8 cellular contexts compared by ENCODE assay signal in the genomic region with DNA sequence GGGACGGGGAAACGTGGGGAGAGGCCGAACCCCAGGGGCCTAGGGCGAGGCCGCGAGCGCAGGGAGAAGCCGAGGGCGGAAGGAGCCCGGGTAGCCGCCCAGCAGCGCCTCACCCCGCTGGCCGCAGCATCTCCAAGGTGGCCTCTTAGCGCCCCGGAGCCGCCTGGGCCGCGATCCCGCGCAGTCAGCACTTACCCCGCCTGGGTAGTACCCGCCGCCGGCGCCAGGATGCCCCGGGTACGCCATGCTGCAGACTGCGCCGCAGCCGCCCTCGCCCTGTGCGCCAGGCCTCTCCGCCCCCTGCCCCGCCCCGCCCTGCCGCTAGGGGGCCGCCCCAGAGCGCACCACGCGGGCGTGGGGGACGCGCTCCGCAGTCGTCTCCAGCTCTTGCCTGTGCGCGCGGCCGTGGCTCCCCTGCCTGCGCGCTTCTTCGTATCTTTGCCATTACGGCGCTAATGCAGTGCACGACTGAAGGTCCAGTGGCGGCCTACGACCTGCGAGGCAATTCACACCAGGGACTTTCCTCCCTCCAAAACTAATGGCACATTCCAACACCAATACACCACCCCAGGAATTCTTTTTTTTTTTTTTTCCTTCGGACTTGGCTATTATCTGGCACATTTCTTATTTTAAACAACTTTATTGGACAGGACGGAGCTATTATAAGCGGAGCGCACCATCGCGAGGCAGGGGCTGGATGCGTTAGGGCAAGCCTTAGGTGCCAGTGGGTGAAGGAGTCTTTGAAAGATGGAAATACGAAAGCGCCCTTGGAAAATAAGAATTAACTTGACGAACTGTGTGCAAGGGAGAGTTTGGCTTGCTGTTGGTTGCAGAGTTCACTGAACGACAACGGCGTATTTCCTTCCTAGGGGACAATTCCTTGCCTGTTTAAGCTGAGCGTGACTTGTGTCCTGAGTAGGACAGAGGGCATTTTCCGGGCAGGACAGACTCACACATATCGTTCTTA. TPM values are rescaled to one million over a fixed set of nuclear protein-coding genes. Genes with fewer than 3 reads are reported as not detected.
A peak's percentile ranks its signal among the peaks of the same experiment; 100 is the strongest.
DNase-seq lines count a peak whose midpoint lies in the region; ATAC-seq, FAIRE-seq and TF ChIP-seq lines count a peak whose summit lies in the region.

A gene with protein sequence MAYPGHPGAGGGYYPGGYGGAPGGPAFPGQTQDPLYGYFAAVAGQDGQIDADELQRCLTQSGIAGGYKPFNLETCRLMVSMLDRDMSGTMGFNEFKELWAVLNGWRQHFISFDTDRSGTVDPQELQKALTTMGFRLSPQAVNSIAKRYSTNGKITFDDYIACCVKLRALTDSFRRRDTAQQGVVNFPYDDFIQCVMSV (minus strand): TSS at position 258 of the 967 bp plus-strand sequence. CDS start 12 bp downstream, at position 246.

- H3K9ac ChIP-seq in liver (ENCODE audit: low read depth in 1 of 2, low read length in 2 of 2) = peak within 1 kb of the TSS; percentile 45 to 88

- no peaks in the 10 kb centered on the region for H3K9me3 Mint-ChIP-seq in dendritic cell treated with granulocyte-macrophage colony-stimulating factor and Interleukin-4, amounts not matched to agents 40 ng/mL and 50 ng/mL, for 4 days

- no peaks in the 10 kb centered on the region for H3K27me3 Mint-ChIP-seq in dendritic cell treated with granulocyte-macrophage colony-stimulating factor and Interleukin-4, amounts not matched to agents 40 ng/mL and 50 ng/mL, for 4 days

- H3K4me3 ChIP-seq in liver (ENCODE audit: low read depth in 1 of 3, low read length in 3 of 3) = peak within 1 kb of the TSS; percentile 49 to 92 (median 92)

- peak; percentile 89 for FAIRE-seq in GM19239 (lab: Jason Lieb, UNC)

- peaks cover 0 to 12% (median 6%) of the 10 kb centered on the region in 4 donors for H3K36me3 ChIP-seq in liver (ENCODE audit: control insufficient read depth in 4 of 4, insufficient read depth in 3 of 4, low read depth in 1 of 4, low read length in 3 of 4)

- H3K27ac ChIP-seq in C4-2B = peak within 1 kb of the TSS; percentile 65
- H3K27ac ChIP-seq in liver (ENCODE audit: low read depth in 1 of 2, low read length in 2 of 2) = peak within 1 kb of the TSS; percentile 89 to 97

- H3K9me3 ChIP-seq in liver (ENCODE audit: control insufficient read depth in 4 of 4, low read length in 3 of 4) = no peaks in the 10 kb centered on the region

- TF ChIP-seq CTCF in C4-2B (conservative IDR thresholded peaks at IDR 0.05) (peak; percentile 94), liver (IDR thresholded peaks at IDR 0.05; ENCODE audit: low read depth, low read length, missing input control) (peak; percentile 85)

- no peaks in the 10 kb centered on the region for H3K27me3 ChIP-seq in liver (ENCODE audit: control insufficient read depth in 4 of 4, insufficient read depth in 4 of 4, low read length in 3 of 4)

- TF ChIP-seq RAD21 in liver (IDR thresholded peaks at IDR 0.05) = peak; percentile 18 to 20

- H3K4me3 Mint-ChIP-seq in dendritic cell treated with granulocyte-macrophage colony-stimulating factor and Interleukin-4, amounts not matched to agents 40 ng/mL and 50 ng/mL, for 4 days = peak within 1 kb of the TSS; percentile 80

- H3K4me1 Mint-ChIP-seq in dendritic cell treated with granulocyte-macrophage colony-stimulating factor and Interleukin-4, amounts not matched to agents 40 ng/mL and 50 ng/mL, for 4 days (ENCODE audit: low read depth) = peaks cover 25% of the 10 kb centered on the region

- intact Hi-C loops in dendritic cell treated with granulocyte-macrophage colony-stimulating factor and Interleukin-4, amounts not matched to agents 40 ng/mL and 50 ng/mL, for 4 days (cut with micrococcal nuclease) = loop anchor here (2.0 to 5.0 kb wide), 3 partner anchors 23 to 1068 kb away; a partner anchor contains a TSS

- H3K4me1 ChIP-seq in liver (ENCODE audit: control insufficient read depth in 4 of 4, insufficient read depth in 4 of 4, low read length in 3 of 4) = peaks cover 4 to 27% (median 9%) of the 10 kb centered on the region in 4 donors

- peak; percentile 50 for DNase-seq in GM19239 (ENCODE audit: insufficient read length, low spot score)
- DNase-seq in NCI-H526 (lab: John Stamatoyannopoulos, UW) = peak; percentile 63 to 93
- DNase-seq in activated CD4-positive, alpha-beta T cell treated with anti-CD3 and anti-CD28 coated beads, Interleukin-2, amount 50 U/mL, for 1 hour = peak; percentile 90
- peak; percentile 90 for DNase-seq in stimulated activated CD4-positive, alpha-beta T cell treated with anti-CD3 and anti-CD28 coated beads, Interleukin-4, amount 100 ng/mL, for 24 hours

- peaks cover 32% of the 10 kb centered on the region for H3K36me3 Mint-ChIP-seq in dendritic cell treated with granulocyte-macrophage colony-stimulating factor and Interleukin-4, amounts not matched to agents 40 ng/mL and 50 ng/mL, for 4 days (ENCODE audit: low read depth)

- peak within 1 kb of the TSS; percentile 95 for H3K27ac Mint-ChIP-seq in dendritic cell treated with granulocyte-macrophage colony-stimulating factor and Interleukin-4, amounts not matched to agents 40 ng/mL and 50 ng/mL, for 4 days

- under 1% methylated on average over 75 of the region's 75 CpGs for WGBS in liver

- peak; percentile 65 for ATAC-seq in HG03442 (IDR thresholded peaks at IDR 0.05; ENCODE audit: unreplicated experiment)

TF ChIP-seq in liver, 16 proteins besides CTCF, POLR2A, EP300 and RAD21:
- TF ChIP-seq HNF4A (conservative IDR thresholded peaks at IDR 0.05) (peak in 1 of 2 donors; percentile 22), YY1 (IDR thresholded peaks at IDR 0.05) (peak; percentile 49), RXRA (IDR thresholded peaks at IDR 0.05) (peak; percentile 39 to 46), SP1 (IDR thresholded peaks at IDR 0.05) (peak; percentile 41), FOXA1 (IDR thresholded peaks at IDR 0.05) (no peak), JUND (IDR thresholded peaks at IDR 0.05) (no peak), GABPA (IDR thresholded peaks at IDR 0.05 in 1 of 2, conservative IDR thresholded peaks at IDR 0.05 in 1 of 2) (no peak)
- TF ChIP-seq, protein P1, sequence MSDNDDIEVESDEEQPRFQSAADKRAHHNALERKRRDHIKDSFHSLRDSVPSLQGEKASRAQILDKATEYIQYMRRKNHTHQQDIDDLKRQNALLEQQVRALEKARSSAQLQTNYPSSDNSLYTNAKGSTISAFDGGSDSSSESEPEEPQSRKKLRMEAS (IDR thresholded peaks at IDR 0.05) = peak; percentile 28

RNA-seq across cellular contexts. Expression of the gene that starts here (rescaled TPM):
- total RNA-seq in liver = 10 to 100 TPM; 20.4 to 70.0 TPM
- polyA plus RNA-seq in liver = 10 to 100 TPM; 24.7 to 54.6 TPM

Comparison
In these comparisons a context has a peak if more than half of its experiments do, and no peak if none do; other contexts are left out.
1. Peak in every context shown above with its lines: DNase-seq, ATAC-seq, H3K4me3 ChIP-seq and H3K27ac ChIP-seq.